ENCODE assay signal across 15 cellular contexts in genomic region chr3:86973440-86973839, GRCh38. TPM values are rescaled to one million over a fixed set of nuclear protein-coding genes. Genes with fewer than 3 reads are reported as not detected.
DNase-seq lines count a peak whose midpoint lies in the region; ATAC-seq and TF ChIP-seq lines count a peak whose summit lies in the region.
"Had no signal": no experiment of that assay in that cellular context is flagged by ENCODE, and none has a peak within 500 bp of the region (broad histone marks: within the 10 kb centered on the region; RNA-seq: fewer than 3 reads in every experiment).

No MANE protein-coding gene starts in this region.

- H3K36me3 Mint-ChIP-seq in activated naive CD8-positive, alpha-beta T cell treated with anti-CD3 and anti-CD28 coated beads for 36 hours: no peaks in the 10 kb centered on the region

- H3K9me3 ChIP-seq in psoas muscle: no peaks in the 10 kb centered on the region
- H3K9me3 ChIP-seq: SJSA1 had no signal

- intact Hi-C loops in psoas muscle (cut with DNase I): loop anchor here (10.0 kb wide), 2 partner anchors 111 to 191 kb away; no protein-coding TSS in a partner anchor

- no peak overlapping the region for H3K4me3 Mint-ChIP-seq in activated naive CD8-positive, alpha-beta T cell treated with anti-CD3 and anti-CD28 coated beads for 36 hours
- H3K4me3 Mint-ChIP-seq: brain, neural crest cell had no signal

- TF ChIP-seq CTCF in RWPE1 (conservative IDR thresholded peaks at IDR 0.05; ENCODE audit: low read depth) (no peak), fibroblast of mammary gland (conservative IDR thresholded peaks at IDR 0.05; ENCODE audit: control insufficient read depth, insufficient read depth, low read depth, low read length) (no peak), psoas muscle (IDR thresholded peaks at IDR 0.05) (no peak)

- ATAC-seq in psoas muscle (peak in 3 of 4 donors; percentile 47 to 61 (median 53)), HG02840 (IDR thresholded peaks at IDR 0.05; ENCODE audit: low FRiP score, unreplicated experiment) (no peak)

- POLR2A ChIA-PET in RWPE1 (lab: Yijun Ruan, JAX; ENCODE audit: low non-redundant PET): no interaction called here

- H3K36me3 ChIP-seq in psoas muscle (ENCODE audit: insufficient read depth in 1 of 2, low read depth in 1 of 2): peaks cover 0 to 1% of the 10 kb centered on the region in 2 donors

- 73 to 84% (median 79%) methylated on average over 3 of the region's 3 CpGs for WGBS in psoas muscle, 3 donors

- peak; percentile 73 for DNase-seq in Daoy (ENCODE audit: low read depth)
- DNase-seq in RWPE1 (ENCODE audit: low spot score): peak; percentile 30
- peak; percentile 99 for DNase-seq in fibroblast of mammary gland (ENCODE audit: low read depth)
- DNase-seq in psoas muscle: no peak
- DNase-seq in activated T-cell treated with anti-CD3 and anti-CD28 coated beads, Interleukin-2, amount 50 U/mL, for 1 hour: no peak
- DNase-seq in activated naive CD8-positive, alpha-beta T cell treated with anti-CD3 and anti-CD28 coated beads for 36 hours: no peak
- DNase-seq in NK-92 (lab: John Stamatoyannopoulos, UW; ENCODE audit: unreplicated experiment): no peak
- DNase-seq: C1 segment of cervical spinal cord, left cardiac atrium, NCI-H1105 treated with DMSO at 0.1 percent for 48 hours, NCI-H524 had no signal

- H3K9me3 Mint-ChIP-seq in activated naive CD8-positive, alpha-beta T cell treated with anti-CD3 and anti-CD28 coated beads for 36 hours: no peaks in the 10 kb centered on the region

- no peaks in the 10 kb centered on the region for H3K27me3 Mint-ChIP-seq in activated naive CD8-positive, alpha-beta T cell treated with anti-CD3 and anti-CD28 coated beads for 36 hours

- no peaks in the 10 kb centered on the region for H3K4me1 Mint-ChIP-seq in activated naive CD8-positive, alpha-beta T cell treated with anti-CD3 and anti-CD28 coated beads for 36 hours

- H3K4me1 ChIP-seq in psoas muscle: no peaks in the 10 kb centered on the region

- CTCF ChIA-PET in RWPE1 (lab: Yijun Ruan, JAX): interaction anchor here (0.6 kb wide), 2 partner anchors 39 to 569 kb away, joined by 3 to 4 read pairs; no protein-coding TSS in a partner anchor

- H3K27ac Mint-ChIP-seq in activated naive CD8-positive, alpha-beta T cell treated with anti-CD3 and anti-CD28 coated beads for 36 hours: no peak overlapping the region

- H3K27ac ChIP-seq in RWPE1 (no peak overlapping the region), psoas muscle (no peak overlapping the region)
- H3K27ac ChIP-seq: SJSA1 had no signal

- H3K27me3 ChIP-seq in psoas muscle (ENCODE audit: insufficient read depth in 3 of 3, low read length in 2 of 3): no peaks in the 10 kb centered on the region
- H3K27me3 ChIP-seq: SJSA1 had no signal

- H3K4me3 ChIP-seq in fibroblast of mammary gland (ENCODE audit: control insufficient read depth, low read depth, low read length): no peak overlapping the region
- no peak overlapping the region for H3K4me3 ChIP-seq in psoas muscle
- H3K4me3 ChIP-seq: SJSA1 had no signal

RNA-seq across cellular contexts. Expression of gene VGLL3, which starts 17.5 kb away (rescaled TPM):
- total RNA-seq in Daoy (2014; rRNA removed; shearing (Covaris generic)): 8.4 and 15.2 TPM in 2 replicates
- 10 to 100 TPM in 3 of 4 donors, 1 to 10 TPM in 1; 3.2 to 15.1 (median 11.8) TPM for total RNA-seq in psoas muscle
- 1 to 10 TPM; 1.2 to 1.6 (median 1.2) TPM for polyA plus RNA-seq in psoas muscle
- not detected for total RNA-seq in activated naive CD8-positive, alpha-beta T cell treated with anti-CD3 and anti-CD28 coated beads for 36 hours

Comparison
In these comparisons a context has a peak if more than half of its experiments do, and no peak if none do; other contexts are left out.
1. DNase-seq: peak in Daoy (single experiment), RWPE1 (single experiment) and fibroblast of mammary gland (single experiment); none in psoas muscle (0 of 2), activated T-cell treated with anti-CD3 and anti-CD28 coated beads, Interleukin-2, amount 50 U/mL, for 1 hour (single experiment), activated naive CD8-positive, alpha-beta T cell treated with anti-CD3 and anti-CD28 coated beads for 36 hours (single experiment) and NK-92 (single experiment).